Comparison of ENCODE assay signal across 14 cellular contexts in genomic region chr6:36314221-36315014, GRCh38. TPM values are rescaled to one million over a fixed set of nuclear protein-coding genes. Genes with fewer than 3 reads are reported as not detected.
DNase-seq lines count a peak whose midpoint lies in the region; ATAC-seq, FAIRE-seq and TF ChIP-seq lines count a peak whose summit lies in the region.
"Had no signal": no experiment of that assay in that cellular context is flagged by ENCODE, and none has a peak within 500 bp of the region (broad histone marks: within the 10 kb centered on the region; RNA-seq: fewer than 3 reads in every experiment).

No MANE protein-coding gene starts in this region.

- no peaks in the 10 kb centered on the region for H3K9me3 ChIP-seq in cardiac muscle cell (ENCODE audit: low read depth)
- H3K9me3 ChIP-seq: heart left ventricle had no signal

- intact Hi-C loops in Right ventricle myocardium inferior (cut with DNase I), result no loop called here

- H3K27ac Mint-ChIP-seq in stimulated activated memory B cell treated with anti-CD40 and anti-IgM and Interleukin-4, amounts not matched to agents 10 μg/mL and 1 μg/mL and 100 μg/mL, for 72 hours, result no peak overlapping the region

- no peaks in the 10 kb centered on the region for H3K4me1 ChIP-seq in cardiac muscle cell (ENCODE audit: low read depth)

- peaks cover 21% of the 10 kb centered on the region for H3K4me1 Mint-ChIP-seq in stimulated activated memory B cell treated with anti-CD40 and anti-IgM and Interleukin-4, amounts not matched to agents 10 μg/mL and 1 μg/mL and 100 μg/mL, for 72 hours

- DNase-seq in cardiac muscle cell (ENCODE audit: low read depth in 1 of 2, low spot score in 1 of 2) (peak; percentile 30 to 53), Right ventricle myocardium inferior (ENCODE audit: missing footprints) (no peak), NCI-H82 (lab: John Stamatoyannopoulos, UW) (peak; percentile 48), fibroblast of villous mesenchyme (ENCODE audit: low read depth) (peak; percentile 38), GM19239 (ENCODE audit: insufficient read length, low spot score) (no peak), hepatic stellate cell (ENCODE audit: low spot score) (no peak)
- DNase-seq: activated CD4-positive, CD25-positive, alpha-beta regulatory T cell treated with anti-CD3 and anti-CD28 coated beads, Interleukin-2, amount 50 U/mL, for 72 hours; activated naive CD4-positive, alpha-beta T cell treated with Interleukin-2 at 50 U/mL for 16 hours; heart left ventricle; NCI-H187 had no signal

- peaks cover 10% of the 10 kb centered on the region for H3K27me3 Mint-ChIP-seq in stimulated activated memory B cell treated with anti-CD40 and anti-IgM and Interleukin-4, amounts not matched to agents 10 μg/mL and 1 μg/mL and 100 μg/mL, for 72 hours

- no peak for FAIRE-seq in GM19239 (lab: Jason Lieb, UNC)

- no peak for ATAC-seq in Right ventricle myocardium inferior
- ATAC-seq in GM18867 (IDR thresholded peaks at IDR 0.05; ENCODE audit: unreplicated experiment), result no peak
- ATAC-seq in stimulated activated memory B cell treated with anti-CD40 and anti-IgM and Interleukin-4, amounts not matched to agents 10 μg/mL and 1 μg/mL and 100 μg/mL, for 72 hours, result no peak
- ATAC-seq: heart left ventricle had no signal

- H3K36me3 ChIP-seq in cardiac muscle cell, result no peaks in the 10 kb centered on the region
- H3K36me3 ChIP-seq: heart left ventricle had no signal

- peaks cover 2% of the 10 kb centered on the region for H3K9me3 Mint-ChIP-seq in stimulated activated memory B cell treated with anti-CD40 and anti-IgM and Interleukin-4, amounts not matched to agents 10 μg/mL and 1 μg/mL and 100 μg/mL, for 72 hours

- H3K4me3 ChIP-seq in cardiac muscle cell, result no peak overlapping the region
- no peak overlapping the region for H3K4me3 ChIP-seq in fibroblast of villous mesenchyme (ENCODE audit: low read depth, low read length)
- H3K4me3 ChIP-seq: heart left ventricle had no signal

- TF ChIP-seq CTCF in cardiac muscle cell (IDR thresholded peaks at IDR 0.05; ENCODE audit: low read depth, low read length), result no peak
- no peak for TF ChIP-seq CTCF in fibroblast of villous mesenchyme (IDR thresholded peaks at IDR 0.05; ENCODE audit: insufficient read depth, low read depth, low read length)

- H3K36me3 Mint-ChIP-seq in stimulated activated memory B cell treated with anti-CD40 and anti-IgM and Interleukin-4, amounts not matched to agents 10 μg/mL and 1 μg/mL and 100 μg/mL, for 72 hours, result no peaks in the 10 kb centered on the region

- no peak overlapping the region for H3K4me3 Mint-ChIP-seq in stimulated activated memory B cell treated with anti-CD40 and anti-IgM and Interleukin-4, amounts not matched to agents 10 μg/mL and 1 μg/mL and 100 μg/mL, for 72 hours

- no peaks in the 10 kb centered on the region for H3K27me3 ChIP-seq in cardiac muscle cell

- no peak overlapping the region for H3K27ac ChIP-seq in cardiac muscle cell
- H3K27ac ChIP-seq: heart left ventricle had no signal

RNA-seq across cellular contexts. Expression of gene BNIP5, which starts 22.3 kb away (rescaled TPM):
- 0.12 TPM in 1 of 2 replicates, not detected in the other for total RNA-seq in cardiac muscle cell
- not detected in 2 replicates for polyA plus RNA-seq in cardiac muscle cell
- total RNA-seq in Right ventricle myocardium inferior, result not detected
- total RNA-seq in fibroblast of villous mesenchyme, result not detected in 2 replicates
- total RNA-seq: dermis microvascular lymphatic vessel endothelial cell, heart left ventricle, SK-MEL-5 had no signal
- polyA plus RNA-seq: heart left ventricle had no signal

RNA-seq across cellular contexts. Expression of gene PNPLA1, which starts 44.6 kb away (rescaled TPM):
- total RNA-seq in cardiac muscle cell, result not detected in 2 replicates
- not detected in 2 replicates for polyA plus RNA-seq in cardiac muscle cell
- not detected for total RNA-seq in Right ventricle myocardium inferior
- total RNA-seq in fibroblast of villous mesenchyme, result not detected in 2 replicates
- total RNA-seq: dermis microvascular lymphatic vessel endothelial cell, SK-MEL-5 had no signal

Comparison
In these comparisons a context has a peak if more than half of its experiments do, and no peak if none do; other contexts are left out.
1. DNase-seq: peak in cardiac muscle cell (2 of 2), NCI-H82 (single experiment) and fibroblast of villous mesenchyme (single experiment); none in Right ventricle myocardium inferior (single experiment), GM19239 (single experiment) and hepatic stellate cell (single experiment).